Comparison of ENCODE assay signal across 16 cellular contexts in the genomic region with DNA sequence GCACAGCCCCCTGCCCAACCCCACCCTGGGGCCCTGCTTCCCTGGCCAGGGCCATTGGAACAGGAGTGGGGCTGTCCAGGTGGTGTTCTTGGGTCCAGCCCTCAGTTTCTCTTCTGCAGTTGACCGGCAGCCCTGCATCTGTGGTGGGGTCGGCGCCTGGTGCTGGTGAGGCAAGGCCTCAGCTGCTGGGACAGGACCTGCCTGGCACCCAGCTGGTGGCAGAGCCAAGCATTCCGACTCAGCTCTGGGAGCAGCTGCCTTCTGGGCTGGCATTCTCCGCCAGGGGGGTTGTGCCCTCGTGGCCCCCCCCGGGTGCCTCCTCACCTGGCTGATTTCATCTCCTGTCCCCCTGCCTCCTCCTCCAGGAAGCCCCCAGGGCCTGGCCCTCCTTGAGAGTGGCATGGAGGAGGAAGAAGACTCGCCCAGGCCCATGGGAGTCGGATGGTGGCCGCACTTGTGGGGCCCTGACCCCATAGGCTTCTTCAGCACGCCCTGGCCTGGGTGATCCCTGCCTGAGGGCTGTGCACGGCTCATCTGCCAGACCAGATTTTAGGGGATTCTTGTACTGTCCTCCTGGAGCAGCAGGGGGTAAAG. TPM values are rescaled to one million over a fixed set of nuclear protein-coding genes. Genes with fewer than 3 reads are reported as not detected.
DNase-seq lines count a peak whose midpoint lies in the region; ATAC-seq and TF ChIP-seq lines count a peak whose summit lies in the region.
"Had no signal": no experiment of that assay in that cellular context is flagged by ENCODE, and none has a peak within 500 bp of the region (broad histone marks: within the 10 kb centered on the region; RNA-seq: fewer than 3 reads in every experiment).

No MANE protein-coding gene starts in this region.

- 29 to 59% methylated on average over 1 to 2 of the region's 12 CpGs for WGBS in gastroesophageal sphincter (ENCODE audit: low coverage in 1 of 2), 2 donors
- 80 to 81% methylated on average over 12 of the region's 12 CpGs for WGBS in sigmoid colon, 2 donors

- peaks cover 97% of the 10 kb centered on the region for H3K4me1 ChIP-seq in BLaER1
- peaks cover 95% of the 10 kb centered on the region for H3K4me1 ChIP-seq in OCI-LY1 (ENCODE audit: insufficient read depth, low read length, severe bottlenecking)
- peaks cover 21 to 100% (median 74%) of the 10 kb centered on the region in 3 donors for H3K4me1 ChIP-seq in gastroesophageal sphincter
- H3K4me1 ChIP-seq in sigmoid colon = peaks cover 0 to 98% (median 97%) of the 10 kb centered on the region in 4 donors

- H3K4me3 ChIP-seq in BLaER1 = peak overlapping the region; percentile 48
- peak overlapping the region; percentile 69 for H3K4me3 ChIP-seq in OCI-LY1 (ENCODE audit: low read depth, low read length, poor library complexity, severe bottlenecking)
- H3K4me3 ChIP-seq in gastroesophageal sphincter = peak overlapping the region in 1 of 2 donors; percentile 6
- H3K4me3 ChIP-seq in sigmoid colon = no peak overlapping the region
- H3K4me3 ChIP-seq: colonic mucosa had no signal

- DNase-seq in sigmoid colon (no peak), NCI-H146 (lab: John Stamatoyannopoulos, UW) (no peak), HT-29 (ENCODE audit: low spot score) (no peak)
- DNase-seq: activated gamma-delta T cell; colonic mucosa; NCI-H345; stimulated activated CD8-positive, alpha-beta memory T cell treated with anti-CD3 and anti-CD28 coated beads, Interleukin-4, amount 100 ng/mL, for 48 hours had no signal

- H3K9ac ChIP-seq in BLaER1 (peak overlapping the region; percentile 60), OCI-LY1 (ENCODE audit: low read length) (peak overlapping the region; percentile 87)

- H3K36me3 ChIP-seq in BLaER1 = peaks cover 19% of the 10 kb centered on the region
- H3K36me3 ChIP-seq in OCI-LY1 (ENCODE audit: insufficient read depth, low read length) = peaks cover 17% of the 10 kb centered on the region; the same call in 1 of the 2 replicates
- peaks cover 0 to 39% of the 10 kb centered on the region in 2 donors for H3K36me3 ChIP-seq in gastroesophageal sphincter
- H3K36me3 ChIP-seq in sigmoid colon = peaks cover 5 to 22% (median 14%) of the 10 kb centered on the region in 4 donors
- H3K36me3 ChIP-seq: colonic mucosa had no signal

- H4K20me1 ChIP-seq in BLaER1 (peaks cover 97% of the 10 kb centered on the region), OCI-LY1 (ENCODE audit: insufficient read depth, low read length) (no peaks in the 10 kb centered on the region)

- H3K79me2 ChIP-seq in OCI-LY1 (ENCODE audit: insufficient read depth, low read length) = no peaks in the 10 kb centered on the region

- peaks cover 7% of the 10 kb centered on the region for H3F3A ChIP-seq in OCI-LY1 (ENCODE audit: insufficient read depth, low read length)

- no peaks in the 10 kb centered on the region for H3K9me3 ChIP-seq in BLaER1
- no peaks in the 10 kb centered on the region for H3K9me3 ChIP-seq in OCI-LY1 (ENCODE audit: low read length)
- no peaks in the 10 kb centered on the region for H3K9me3 ChIP-seq in gastroesophageal sphincter
- no peaks in the 10 kb centered on the region for H3K9me3 ChIP-seq in sigmoid colon
- H3K9me3 ChIP-seq: colonic mucosa had no signal

- no peak for ATAC-seq in gastroesophageal sphincter
- ATAC-seq in HG03378 (IDR thresholded peaks at IDR 0.05; ENCODE audit: unreplicated experiment) = no peak
- no peak for ATAC-seq in GM18909 (IDR thresholded peaks at IDR 0.05; ENCODE audit: poor library complexity, unreplicated experiment)

- TF ChIP-seq CTCF in OCI-LY1 (IDR thresholded peaks at IDR 0.05; ENCODE audit: low read length) (no peak), gastroesophageal sphincter (IDR thresholded peaks at IDR 0.05) (no peak), sigmoid colon (IDR thresholded peaks at IDR 0.05) (no peak)

- H3K27ac ChIP-seq in BLaER1 (peak overlapping the region; percentile 83), OCI-LY1 (ENCODE audit: low read depth, low read length, poor library complexity, severe bottlenecking) (peak overlapping the region; percentile 100), gastroesophageal sphincter (peak overlapping the region; percentile 77 to 100 (median 100)), sigmoid colon (peak overlapping the region; percentile 88 to 100 (median 100))
- H3K27ac ChIP-seq: colonic mucosa had no signal

- no peak for TF ChIP-seq POLR2A in gastroesophageal sphincter (IDR thresholded peaks at IDR 0.05)
- no peak for TF ChIP-seq POLR2A in sigmoid colon (IDR thresholded peaks at IDR 0.05)

- no peaks in the 10 kb centered on the region for H3K9me2 ChIP-seq in OCI-LY1 (ENCODE audit: low read depth, low read length)

- TF ChIP-seq EP300 in gastroesophageal sphincter (IDR thresholded peaks at IDR 0.05) (no peak), sigmoid colon (IDR thresholded peaks at IDR 0.05) (no peak)

- H2AFZ ChIP-seq in OCI-LY1 (ENCODE audit: low read length) = no peak overlapping the region

- H3K4me2 ChIP-seq in BLaER1 = peak overlapping the region; percentile 100
- H3K4me2 ChIP-seq in OCI-LY1 (ENCODE audit: low read length) = peak overlapping the region; percentile 73

- intact Hi-C loops in sigmoid colon (cut with DNase I) = loop anchor here (10.0 kb wide), 2 partner anchors 436 to 924 kb away; no protein-coding TSS in a partner anchor

- no peaks in the 10 kb centered on the region for H3K27me3 ChIP-seq in BLaER1
- H3K27me3 ChIP-seq in OCI-LY1 (ENCODE audit: insufficient read depth, low read length) = no peaks in the 10 kb centered on the region
- no peaks in the 10 kb centered on the region for H3K27me3 ChIP-seq in gastroesophageal sphincter
- no peaks in the 10 kb centered on the region for H3K27me3 ChIP-seq in sigmoid colon
- H3K27me3 ChIP-seq: colonic mucosa had no signal

RNA-seq across cellular contexts. Expression of gene CD81, which starts 11.4 kb away (rescaled TPM):
- total RNA-seq in gastroesophageal sphincter = 100 to 1,000 TPM; 327 to 576 (median 541) TPM
- total RNA-seq in sigmoid colon = 100 to 1,000 TPM; 401 to 625 (median 493) TPM
- polyA plus RNA-seq in sigmoid colon = 100 to 1,000 TPM in 1 of 3 donors, 10 to 100 TPM in 2; 67.9 to 313 (median 90.6) TPM
- 121 and 132 TPM in 2 replicates for total RNA-seq in HT-29 (2014; rRNA removed; shearing (Covaris generic))

RNA-seq across cellular contexts. Expression of gene TSSC4, which starts 12.0 kb away (rescaled TPM):
- total RNA-seq in gastroesophageal sphincter (10 to 100 TPM; 54.8 to 70.2 (median 66.3) TPM), sigmoid colon (10 to 100 TPM; 45.1 to 60.1 (median 53.2) TPM)
- polyA plus RNA-seq in sigmoid colon = 10 to 100 TPM; 43.7 to 51.1 (median 47.7) TPM
- 114 and 126 TPM in 2 replicates for total RNA-seq in HT-29 (2014; rRNA removed; shearing (Covaris generic))

RNA-seq across cellular contexts. Expression of gene TRPM5, which starts 55.8 kb away (rescaled TPM):
- total RNA-seq in gastroesophageal sphincter = not detected
- not detected for total RNA-seq in sigmoid colon
- polyA plus RNA-seq in sigmoid colon = 1 to 10 TPM in 1 of 3 donors, under 1 TPM in 1, not detected in 1; 0.60 to 2.8 TPM
- 1.7 and 1.8 TPM in 2 replicates for total RNA-seq in HT-29 (2014; rRNA removed; shearing (Covaris generic))
- total RNA-seq: glomerular endothelial cell, mesenteric fat pad, SK-MEL-5 had no signal
- polyA plus RNA-seq: CD14-positive monocyte had no signal

RNA-seq across cellular contexts. Expression of gene KCNQ1, which starts 56.3 kb away (rescaled TPM):
- total RNA-seq in gastroesophageal sphincter = 10 to 100 TPM in 1 of 4 donors, 1 to 10 TPM in 3; 2.6 to 12.7 (median 4.9) TPM
- 1 to 10 TPM; 1.1 to 3.8 (median 3.1) TPM for total RNA-seq in sigmoid colon
- 10 to 100 TPM in 1 of 3 donors, 1 to 10 TPM in 2; 7.8 to 25.2 (median 9.5) TPM for polyA plus RNA-seq in sigmoid colon
- 9.2 and 9.9 TPM in 2 replicates for total RNA-seq in HT-29 (2014; rRNA removed; shearing (Covaris generic))

Comparison
In these comparisons a context has a peak if more than half of its experiments do, and no peak if none do; other contexts are left out.
1. H3K4me3 ChIP-seq: peak in BLaER1 (single experiment) and OCI-LY1 (single experiment); none in sigmoid colon (0 of 4).
2. Peak in every context shown above with its lines, with median percentiles within 50 percentile points of each other: H3K27ac ChIP-seq.